6 cellular contexts compared by ENCODE assay signal in genomic region chr14:80953211-80953610, GRCh38. TPM values are rescaled to one million over a fixed set of nuclear protein-coding genes. Genes with fewer than 3 reads are reported as not detected.
"Had no signal": no experiment of that assay in that cellular context is flagged by ENCODE, and none has a peak within 500 bp of the region (broad histone marks: within the 10 kb centered on the region; RNA-seq: fewer than 3 reads in every experiment).

No MANE protein-coding gene starts in this region.

RNA-seq across cellular contexts. Expression of gene TSHR, which starts 2.2 kb away (rescaled TPM):
- total RNA-seq: GM23248, H1, H4, H7, H9, HFFc6 had no signal
